ENCODE assay signal across 6 cellular contexts in the genomic region with DNA sequence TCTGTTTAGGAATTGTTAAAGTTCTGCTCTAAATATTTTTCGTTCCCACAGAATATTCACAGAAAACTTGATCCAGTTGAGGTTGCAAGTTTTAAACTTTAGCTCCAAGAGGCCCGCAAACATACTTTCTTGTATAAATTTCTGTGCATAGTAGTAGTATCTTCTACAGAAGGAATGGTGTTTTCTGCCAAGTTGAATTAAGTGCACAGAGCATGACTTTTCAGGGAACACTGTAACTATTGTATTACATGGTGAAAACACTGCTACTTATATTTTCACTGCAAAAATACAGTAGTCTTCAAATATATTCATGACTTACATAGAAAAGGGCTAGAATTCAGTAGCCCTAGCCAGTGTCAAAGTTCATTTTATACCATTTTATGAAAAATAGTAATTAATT.
"Had no signal": no experiment of that assay in that cellular context is flagged by ENCODE, and none has a peak within 500 bp of the region (broad histone marks: within the 10 kb centered on the region; RNA-seq: fewer than 3 reads in every experiment).

No MANE protein-coding gene starts in this region.

- DNase-seq: H9, HCEC 1CT, KBM-7 had no signal

- FAIRE-seq: H1, HepG2 had no signal

- ATAC-seq: GM23338, HepG2 had no signal
